Comparison of ENCODE assay signal across 2 cellular contexts in genomic region chr3:129529436-129530210, GRCh38.
TF ChIP-seq lines count a peak whose summit lies in the region.

No MANE protein-coding gene starts in this region.

TF ChIP-seq in A549, 52 proteins besides CTCF, POLR2A, EP300 and RAD21:
- TF ChIP-seq EHMT2 (IDR thresholded peaks at IDR 0.05; ENCODE audit: low read depth) (no peak), ATOH8 (CRISPR knock-in tag; IDR thresholded peaks at IDR 0.05; ENCODE audit: low read depth) (no peak), HES2 (IDR thresholded peaks at IDR 0.05) (no peak), JUN (IDR thresholded peaks at IDR 0.05) (no peak)

TF ChIP-seq in H1, 55 proteins besides CTCF, POLR2A, EP300 and RAD21:
- TF ChIP-seq GTF2F1 (IDR thresholded peaks at IDR 0.05; ENCODE audit: borderline replicate concordance, low read depth, low read length), result no peak
- no peak for TF ChIP-seq CHD2 (IDR thresholded peaks at IDR 0.05; ENCODE audit: low read length)
- no peak for TF ChIP-seq SRF (IDR thresholded peaks at IDR 0.05; ENCODE audit: low read depth, low read length)
- TF ChIP-seq SUZ12 (IDR thresholded peaks at IDR 0.05; ENCODE audit: low read length), result no peak
- TF ChIP-seq SP1 (IDR thresholded peaks at IDR 0.05; ENCODE audit: low read depth, low read length), result no peak
- no peak for TF ChIP-seq JUN (IDR thresholded peaks at IDR 0.05; ENCODE audit: low read depth, low read length)
- no peak for TF ChIP-seq SIRT6 (IDR thresholded peaks at IDR 0.05; ENCODE audit: low read length)
- no peak for TF ChIP-seq RFX5 (IDR thresholded peaks at IDR 0.05; ENCODE audit: borderline replicate concordance, low read depth, low read length)
- no peak for TF ChIP-seq RXRA (IDR thresholded peaks at IDR 0.05; ENCODE audit: insufficient read depth, low read depth, low read length)
- no peak for TF ChIP-seq TEAD4 (IDR thresholded peaks at IDR 0.05; ENCODE audit: low read depth, low read length)
